Comparison of ENCODE assay signal across 15 cellular contexts in genomic region chr2:240441993-240442411, GRCh38.
"Had no signal": no experiment of that assay in that cellular context is flagged by ENCODE, and none has a peak within 500 bp of the region (broad histone marks: within the 10 kb centered on the region; RNA-seq: fewer than 3 reads in every experiment).

No MANE protein-coding gene starts in this region.

- ATAC-seq: activated CD4-positive, alpha-beta T cell treated with anti-CD3 and anti-CD28 coated beads for 36 hours; left colon; pancreas; right lobe of liver had no signal

- FAIRE-seq: pancreas, urothelium cell line had no signal

- H3K4me3 ChIP-seq: colonic mucosa, pancreas, right lobe of liver, SK-N-MC, stomach had no signal

- H3K27ac ChIP-seq: colonic mucosa, pancreas, right lobe of liver, SK-N-MC, stomach, WERI-Rb-1 had no signal

- H3K4me1 ChIP-seq: colonic mucosa had no signal

- H3K36me3 ChIP-seq: colonic mucosa, pancreas, right lobe of liver, WERI-Rb-1 had no signal

- H3K9me3 ChIP-seq: colonic mucosa, pancreas, right lobe of liver, stomach had no signal

- DNase-seq: activated CD4-positive, alpha-beta T cell treated with anti-CD3 and anti-CD28 coated beads for 36 hours; activated naive CD4-positive, alpha-beta T cell treated with anti-CD3 and anti-CD28 coated beads for 36 hours; caudate nucleus; colonic mucosa; hippocampal formation; left colon; right lobe of liver; stimulated activated CD4-positive, alpha-beta T cell treated with anti-CD3 and anti-CD28 coated beads, Interleukin-2, amount 100 ng/mL, for 48 hours; stimulated activated CD8-positive, alpha-beta memory T cell treated with anti-CD3 and anti-CD28 coated beads, Interleukin-4, amount 100 ng/mL, for 48 hours; stomach; T-helper 1 cell; WERI-Rb-1 had no signal
